Comparison of ENCODE assay signal across 1 cellular context in the genomic region with DNA sequence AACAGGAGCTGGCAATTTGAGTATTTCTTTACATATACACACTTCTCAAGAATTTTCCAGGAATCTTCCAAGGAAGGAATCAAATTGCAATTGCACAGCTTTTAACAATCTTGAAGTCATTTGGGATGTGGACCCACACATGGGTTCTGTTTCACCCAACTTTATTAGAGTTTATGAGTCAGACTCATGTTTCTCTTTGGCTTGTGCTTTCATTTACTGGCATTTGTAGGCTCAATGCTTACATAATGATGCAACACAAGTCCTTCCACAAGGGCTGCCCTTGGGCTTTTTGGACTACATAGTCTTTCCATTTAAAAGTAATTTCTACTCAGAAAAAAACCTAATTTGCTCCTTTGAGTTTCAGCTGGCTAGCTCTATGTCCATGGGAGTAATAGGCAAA.
A peak's percentile ranks its signal among the peaks of the same experiment; 100 is the strongest.
TF ChIP-seq lines count a peak whose summit lies in the region.

No MANE protein-coding gene starts in this region.

TF ChIP-seq in A549, 52 proteins besides CTCF, POLR2A, EP300 and RAD21:
- no peak for TF ChIP-seq POLR2AphosphoS2 (conservative IDR thresholded peaks at IDR 0.05; ENCODE audit: low read length)
- peak in 1 of 2 experiments; percentile 52; a peak in 2 of 4 replicates for TF ChIP-seq CEBPB (IDR thresholded peaks at IDR 0.05)
- no peak for TF ChIP-seq HOXB5 (CRISPR knock-in tag; IDR thresholded peaks at IDR 0.05)
- no peak for TF ChIP-seq ZNF302 (CRISPR knock-in tag; IDR thresholded peaks at IDR 0.05)
- TF ChIP-seq, protein P1, sequence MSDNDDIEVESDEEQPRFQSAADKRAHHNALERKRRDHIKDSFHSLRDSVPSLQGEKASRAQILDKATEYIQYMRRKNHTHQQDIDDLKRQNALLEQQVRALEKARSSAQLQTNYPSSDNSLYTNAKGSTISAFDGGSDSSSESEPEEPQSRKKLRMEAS (IDR thresholded peaks at IDR 0.05): no peak
- TF ChIP-seq PHF8 (IDR thresholded peaks at IDR 0.05; ENCODE audit: borderline replicate concordance, low read depth): no peak
- TF ChIP-seq JUNB (IDR thresholded peaks at IDR 0.05): peak; percentile 53; the same call in 1 of the 2 replicates
- TF ChIP-seq FOSL2 (IDR thresholded peaks at IDR 0.05): no peak
- TF ChIP-seq FOSL2 (CRISPR knock-in tag; IDR thresholded peaks at IDR 0.05): peak; percentile 53
TF ChIP-seq in A549: peak in this region for 3.
